ENCODE assay signal across 9 cellular contexts in the genomic region with DNA sequence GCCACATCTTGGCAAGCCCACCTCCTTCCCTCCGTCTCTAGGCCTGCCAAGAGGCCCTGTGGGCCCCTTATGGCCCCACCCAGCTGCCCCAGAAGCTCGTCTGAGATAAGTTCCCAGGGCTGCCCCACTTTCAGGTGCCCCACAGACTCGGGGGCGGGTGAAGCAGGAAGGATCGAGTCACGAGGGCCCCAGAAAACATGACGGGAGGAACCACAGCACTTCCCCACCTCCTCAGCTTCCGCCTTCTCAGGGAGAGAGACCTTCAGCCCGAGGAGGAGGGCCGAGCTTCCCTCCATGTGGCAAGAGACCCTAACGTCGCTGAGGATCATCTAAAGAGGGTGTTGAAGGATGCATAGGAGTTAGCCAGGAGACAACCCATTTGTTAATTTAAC. TPM values are rescaled to one million over a fixed set of nuclear protein-coding genes. Genes with fewer than 3 reads are reported as not detected.
DNase-seq lines count a peak whose midpoint lies in the region; ATAC-seq and TF ChIP-seq lines count a peak whose summit lies in the region.
"Had no signal": no experiment of that assay in that cellular context is flagged by ENCODE, and none has a peak within 500 bp of the region (broad histone marks: within the 10 kb centered on the region; RNA-seq: fewer than 3 reads in every experiment).

No MANE protein-coding gene starts in this region.

- intact Hi-C loops in activated naive CD4-positive, alpha-beta T cell treated with anti-CD3 and anti-CD28 coated beads for 36 hours (cut with micrococcal nuclease), result loop anchor here (1.0 to 2.0 kb wide), 2 partner anchors 28 to 61 kb away; no protein-coding TSS in a partner anchor

- TF ChIP-seq CTCF in upper lobe of left lung (IDR thresholded peaks at IDR 0.05), result no peak

- H3K27ac Mint-ChIP-seq in activated naive CD4-positive, alpha-beta T cell treated with anti-CD3 and anti-CD28 coated beads for 36 hours, result peak overlapping the region; percentile 97
- H3K27ac Mint-ChIP-seq in natural killer cell treated with Interleukin-12 subunit alpha and Interleukin-12 subunit beta and Interleukin-15 and Interleukin-18, amount 100 ng/mL, for 72 hours, result peak overlapping the region; percentile 93 to 99

- H3K9me3 Mint-ChIP-seq in activated naive CD4-positive, alpha-beta T cell treated with anti-CD3 and anti-CD28 coated beads for 36 hours, result no peaks in the 10 kb centered on the region
- no peaks in the 10 kb centered on the region for H3K9me3 Mint-ChIP-seq in natural killer cell treated with Interleukin-12 subunit alpha and Interleukin-12 subunit beta and Interleukin-15 and Interleukin-18, amount 100 ng/mL, for 72 hours

- ATAC-seq in natural killer cell treated with Interleukin-12 subunit alpha and Interleukin-12 subunit beta and Interleukin-15 and Interleukin-18, amount 100 ng/mL, for 72 hours, result peak; percentile 37 to 72
- peak; percentile 63 to 72 for ATAC-seq in upper lobe of left lung (ENCODE audit: low FRiP score in 2 of 2)

- CTCF ChIA-PET in activated naive CD4-positive, alpha-beta T cell treated with anti-CD3 and anti-CD28 coated beads for 36 hours (lab: Charles Lee), result interaction anchor here (0.5 to 1.7 kb wide), 6 partner anchors 14 to 188 kb away, joined by 3 to 6 read pairs (median 4); a partner anchor contains a TSS

- DNase-seq in GF-D8 (lab: John Stamatoyannopoulos, UW) (peak; percentile 80), SKM-1 treated with dmso at 0.1 percent for 144 hours (lab: John Stamatoyannopoulos, UW; ENCODE audit: unreplicated experiment) (peak; percentile 89), upper lobe of left lung (peak in 1 of 2 donors; percentile 88), HCEC 1CT (no peak), HK-2 (ENCODE audit: unreplicated experiment) (no peak), NCI-H510A treated with DMSO at 0.1 percent for 48 hours (lab: John Stamatoyannopoulos, UW) (no peak)
- peak; percentile 94 for DNase-seq in activated naive CD4-positive, alpha-beta T cell treated with anti-CD3 and anti-CD28 coated beads for 36 hours
- peak; percentile 86 for DNase-seq in natural killer cell treated with Interleukin-12 subunit alpha and Interleukin-12 subunit beta and Interleukin-15 and Interleukin-18, amount 100 ng/mL, for 72 hours (ENCODE audit: low spot score)

- no peaks in the 10 kb centered on the region for H3K27me3 ChIP-seq in upper lobe of left lung

- H3K4me1 ChIP-seq in upper lobe of left lung, result peaks cover 8 to 23% (median 14%) of the 10 kb centered on the region in 4 donors

- H3K4me3 ChIP-seq in upper lobe of left lung, result no peak overlapping the region

- TF ChIP-seq POLR2A in upper lobe of left lung (IDR thresholded peaks at IDR 0.05), result peak in 2 of 4 donors; percentile 29 to 63

- 31 to 41% methylated on average over 11 to 12 of the region's 12 CpGs for WGBS in upper lobe of left lung, 2 donors

- H3K27ac ChIP-seq in upper lobe of left lung, result peak overlapping the region; percentile 79 to 91 (median 82)

- H3K27me3 Mint-ChIP-seq in activated naive CD4-positive, alpha-beta T cell treated with anti-CD3 and anti-CD28 coated beads for 36 hours (ENCODE audit: low read depth), result no peaks in the 10 kb centered on the region
- no peaks in the 10 kb centered on the region for H3K27me3 Mint-ChIP-seq in natural killer cell treated with Interleukin-12 subunit alpha and Interleukin-12 subunit beta and Interleukin-15 and Interleukin-18, amount 100 ng/mL, for 72 hours

- peak overlapping the region; percentile 61 for H3K4me3 Mint-ChIP-seq in activated naive CD4-positive, alpha-beta T cell treated with anti-CD3 and anti-CD28 coated beads for 36 hours
- peak overlapping the region; percentile 74 for H3K4me3 Mint-ChIP-seq in natural killer cell treated with Interleukin-12 subunit alpha and Interleukin-12 subunit beta and Interleukin-15 and Interleukin-18, amount 100 ng/mL, for 72 hours
- H3K4me3 Mint-ChIP-seq: brain had no signal

- TF ChIP-seq EP300 in upper lobe of left lung (IDR thresholded peaks at IDR 0.05), result peak in 1 of 4 donors; percentile 23

- H3K9me3 ChIP-seq in upper lobe of left lung, result no peaks in the 10 kb centered on the region

- H3K4me1 Mint-ChIP-seq in activated naive CD4-positive, alpha-beta T cell treated with anti-CD3 and anti-CD28 coated beads for 36 hours (ENCODE audit: low read depth), result peaks cover 59% of the 10 kb centered on the region
- H3K4me1 Mint-ChIP-seq in natural killer cell treated with Interleukin-12 subunit alpha and Interleukin-12 subunit beta and Interleukin-15 and Interleukin-18, amount 100 ng/mL, for 72 hours (ENCODE audit: low read depth in 2 of 2), result peaks cover 34 to 42% of the 10 kb centered on the region in 2 donors
- H3K4me1 Mint-ChIP-seq: brain had no signal

- H3K36me3 Mint-ChIP-seq in activated naive CD4-positive, alpha-beta T cell treated with anti-CD3 and anti-CD28 coated beads for 36 hours (ENCODE audit: low read depth), result no peaks in the 10 kb centered on the region
- H3K36me3 Mint-ChIP-seq in natural killer cell treated with Interleukin-12 subunit alpha and Interleukin-12 subunit beta and Interleukin-15 and Interleukin-18, amount 100 ng/mL, for 72 hours, result no peaks in the 10 kb centered on the region
- H3K36me3 Mint-ChIP-seq: brain had no signal

- H3K36me3 ChIP-seq in upper lobe of left lung, result no peaks in the 10 kb centered on the region

RNA-seq across cellular contexts. Expression of a gene that starts 4.5 kb away (rescaled TPM):
- 10 to 100 TPM; 10.1 to 14.4 TPM for total RNA-seq in activated naive CD4-positive, alpha-beta T cell treated with anti-CD3 and anti-CD28 coated beads for 36 hours
- total RNA-seq in natural killer cell treated with Interleukin-12 subunit alpha and Interleukin-12 subunit beta and Interleukin-15 and Interleukin-18, amount 100 ng/mL, for 72 hours, result 100 to 1,000 TPM; 109 to 124 TPM
- 10 to 100 TPM in 1 of 6 donors, 1 to 10 TPM in 5; 2.6 to 13.2 (median 8.6) TPM for total RNA-seq in upper lobe of left lung

RNA-seq across cellular contexts. Expression of a gene that starts 6.4 kb away (rescaled TPM):
- 10 to 100 TPM; 12.8 to 13.5 TPM for total RNA-seq in activated naive CD4-positive, alpha-beta T cell treated with anti-CD3 and anti-CD28 coated beads for 36 hours
- total RNA-seq in natural killer cell treated with Interleukin-12 subunit alpha and Interleukin-12 subunit beta and Interleukin-15 and Interleukin-18, amount 100 ng/mL, for 72 hours, result 10 to 100 TPM; 30.3 to 31.4 TPM
- 10 to 100 TPM in 4 of 6 donors, 1 to 10 TPM in 2; 9.3 to 67.1 (median 27.5) TPM for total RNA-seq in upper lobe of left lung

Comparison
In these comparisons a context has a peak if more than half of its experiments do, and no peak if none do; other contexts are left out.
1. DNase-seq: peak in GF-D8 (single experiment), SKM-1 treated with dmso at 0.1 percent for 144 hours (single experiment), activated naive CD4-positive, alpha-beta T cell treated with anti-CD3 and anti-CD28 coated beads for 36 hours (single experiment) and natural killer cell treated with Interleukin-12 subunit alpha and Interleukin-12 subunit beta and Interleukin-15 and Interleukin-18, amount 100 ng/mL, for 72 hours (single experiment); none in HCEC 1CT (single experiment), HK-2 (single experiment) and NCI-H510A treated with DMSO at 0.1 percent for 48 hours (single experiment).
2. RNA of a gene that starts 4.5 kb away (total RNA-seq): 109 to 124 TPM in natural killer cell treated with Interleukin-12 subunit alpha and Interleukin-12 subunit beta and Interleukin-15 and Interleukin-18, amount 100 ng/mL, for 72 hours; 10.1 to 14.4 TPM in activated naive CD4-positive, alpha-beta T cell treated with anti-CD3 and anti-CD28 coated beads for 36 hours and 2.6 to 13.2 TPM in upper lobe of left lung; every median in the first group is over 4 times any median in the second.